Comparison of ENCODE assay signal across 8 cellular contexts in the genomic region with DNA sequence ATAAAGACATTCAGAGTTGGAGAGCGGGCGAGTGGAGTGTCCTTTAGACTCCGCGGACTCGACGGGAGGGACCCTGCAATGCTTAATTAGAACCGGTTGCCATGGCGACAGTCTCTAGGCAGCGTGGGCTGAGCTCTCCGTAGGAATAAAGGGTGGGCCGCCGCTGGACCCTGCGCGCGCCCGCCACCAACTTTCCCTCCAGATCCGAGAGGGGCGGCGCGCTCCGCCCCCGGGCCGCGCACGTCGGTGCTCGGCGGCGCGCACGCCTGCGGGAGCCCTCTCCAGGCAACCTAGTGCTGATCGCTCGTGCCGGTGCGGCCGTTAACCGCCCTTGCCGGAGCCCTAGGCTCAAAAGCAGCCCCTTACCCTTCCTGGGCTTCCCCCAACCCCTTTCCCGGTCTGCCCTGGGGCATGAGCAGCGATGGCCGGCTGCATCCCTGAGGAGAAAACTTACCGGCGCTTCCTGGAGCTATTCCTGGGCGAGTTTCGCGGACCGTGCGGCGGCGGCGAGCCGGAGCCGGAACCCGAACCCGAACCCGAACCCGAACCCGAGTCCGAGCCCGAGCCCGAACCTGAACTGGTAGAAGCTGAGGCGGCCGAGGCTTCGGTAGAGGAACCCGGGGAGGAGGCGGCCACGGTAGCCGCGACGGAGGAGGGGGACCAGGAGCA. TPM values are rescaled to one million over a fixed set of nuclear protein-coding genes. Genes with fewer than 3 reads are reported as not detected.
DNase-seq lines count a peak whose midpoint lies in the region; ATAC-seq and TF ChIP-seq lines count a peak whose summit lies in the region.

A gene (plus strand): TSS at position 278 of the 669 bp plus-strand sequence.

- no peak within 1 kb of the TSS for H3K27ac ChIP-seq in mesenchymal stem cell (ENCODE audit: low read length, poor library complexity, severe bottlenecking)

- H3K9me3 ChIP-seq in endocrine pancreas (ENCODE audit: control insufficient read depth, low read length) = no peaks in the 10 kb centered on the region
- no peaks in the 10 kb centered on the region for H3K9me3 ChIP-seq in mesenchymal stem cell (ENCODE audit: control insufficient read depth, low read length)

- intact Hi-C loops in activated CD8-positive, alpha-beta T cell treated with anti-CD3 and anti-CD28 coated beads for 36 hours (cut with micrococcal nuclease) = no loop called here

- H3K36me3 Mint-ChIP-seq in activated CD8-positive, alpha-beta T cell treated with anti-CD3 and anti-CD28 coated beads for 36 hours (ENCODE audit: low read depth) = no peaks in the 10 kb centered on the region

- H3K4me2 ChIP-seq in mesenchymal stem cell (ENCODE audit: low read length, poor library complexity, severe bottlenecking) = peak within 1 kb of the TSS; percentile 98

- POLR2A ChIA-PET in BJ (lab: Charles Lee) = no interaction called here
- POLR2A ChIA-PET in activated CD8-positive, alpha-beta T cell treated with anti-CD3 and anti-CD28 coated beads for 36 hours (lab: Charles Lee) = interaction anchor here (1.4 to 1.5 kb wide), 2 partner anchors 63 to 124 kb away, joined by 4 to 8 read pairs; a partner anchor contains a TSS

- no peak within 1 kb of the TSS for H3K4ac ChIP-seq in mesenchymal stem cell (ENCODE audit: low read depth in 1 of 2, low read length in 2 of 2)

- H3K36me3 ChIP-seq in BJ (ENCODE audit: control insufficient read depth, insufficient read depth, low read length) (no peaks in the 10 kb centered on the region), endocrine pancreas (ENCODE audit: control insufficient read depth, insufficient read depth, low read length) (no peaks in the 10 kb centered on the region), mesenchymal stem cell (ENCODE audit: control insufficient read depth in 1 of 2, insufficient read depth in 2 of 2, low read depth in 1 of 2, low read length in 2 of 2) (no peaks in the 10 kb centered on the region)

- no peak within 1 kb of the TSS for H2BK12ac ChIP-seq in mesenchymal stem cell (ENCODE audit: low read length in 2 of 2)

- DNase-seq in BJ (ENCODE audit: low read depth) (no peak), HFF-Myc (ENCODE audit: extremely low read depth, low read depth) (no peak), NCI-H510A (lab: John Stamatoyannopoulos, UW) (peak; percentile 86), mesenchymal stem cell (peak; percentile 39), KG1 (lab: John Stamatoyannopoulos, UW) (no peak)
- peak; percentile 60 for DNase-seq in activated CD8-positive, alpha-beta T cell treated with anti-CD3 and anti-CD28 coated beads for 36 hours
- peak; percentile 12 for DNase-seq in stimulated activated CD8-positive, alpha-beta memory T cell treated with anti-CD3 and anti-CD28 coated beads, Interleukin-15, amount 100 ng/mL, for 24 hours (ENCODE audit: low read depth)

- H3K4me3 ChIP-seq in BJ (ENCODE audit: low read depth, low read length) (peak within 1 kb of the TSS; percentile 46), HFF-Myc (replicated peaks; ENCODE audit: low read depth, low read length) (peak within 1 kb of the TSS; percentile 53), endocrine pancreas (ENCODE audit: control insufficient read depth, insufficient read depth, low read length) (peak within 1 kb of the TSS; percentile 85), mesenchymal stem cell (ENCODE audit: insufficient read depth in 1 of 2, low read depth in 1 of 2, low read length in 2 of 2) (peak within 1 kb of the TSS; percentile 58 to 76)

- peak within 1 kb of the TSS; percentile 33 for H2BK15ac ChIP-seq in mesenchymal stem cell (ENCODE audit: low read depth, poor library complexity, severe bottlenecking)

- no peak within 1 kb of the TSS for H2AK5ac ChIP-seq in mesenchymal stem cell (ENCODE audit: low read length, severe bottlenecking)

- peaks cover 44% of the 10 kb centered on the region for H3K27me3 Mint-ChIP-seq in activated CD8-positive, alpha-beta T cell treated with anti-CD3 and anti-CD28 coated beads for 36 hours

- H3K9ac ChIP-seq in endocrine pancreas (ENCODE audit: control insufficient read depth, insufficient read depth, low read length) (peak within 1 kb of the TSS; percentile 85), mesenchymal stem cell (ENCODE audit: low read length) (peak within 1 kb of the TSS; percentile 22)

- peaks cover 6% of the 10 kb centered on the region for H3K4me1 ChIP-seq in endocrine pancreas (ENCODE audit: control insufficient read depth, insufficient read depth, low read length)
- peaks cover 14% of the 10 kb centered on the region for H3K4me1 ChIP-seq in mesenchymal stem cell (ENCODE audit: control insufficient read depth, insufficient read depth, low read depth, low read length)

- peak within 1 kb of the TSS in 1 of 2 experiments; percentile 96 for H3K23ac ChIP-seq in mesenchymal stem cell (ENCODE audit: low read length in 2 of 2)

- no peaks in the 10 kb centered on the region for H3K9me3 Mint-ChIP-seq in activated CD8-positive, alpha-beta T cell treated with anti-CD3 and anti-CD28 coated beads for 36 hours

- peak within 1 kb of the TSS; percentile 76 for H3K4me3 Mint-ChIP-seq in activated CD8-positive, alpha-beta T cell treated with anti-CD3 and anti-CD28 coated beads for 36 hours

- H3K18ac ChIP-seq in mesenchymal stem cell (ENCODE audit: low read depth in 1 of 2, low read length in 2 of 2) = no peak within 1 kb of the TSS

- H3K27me3 ChIP-seq in BJ (ENCODE audit: control insufficient read depth, insufficient read depth, low read length) (peaks cover 19% of the 10 kb centered on the region), endocrine pancreas (ENCODE audit: control insufficient read depth, insufficient read depth, low read length) (no peaks in the 10 kb centered on the region), mesenchymal stem cell (ENCODE audit: control insufficient read depth in 1 of 2, insufficient read depth in 1 of 2, low read length in 2 of 2) (peaks cover 24 to 62% of the 10 kb centered on the region in 2 experiments)

- H4K8ac ChIP-seq in mesenchymal stem cell (ENCODE audit: low read length) = no peak within 1 kb of the TSS

- CTCF ChIA-PET in BJ (lab: Yijun Ruan, JAX) = interaction anchor here (1.0 kb wide), 1 partner anchor 10 kb away, joined by 3 read pairs; no protein-coding TSS in a partner anchor
- CTCF ChIA-PET in activated CD8-positive, alpha-beta T cell treated with anti-CD3 and anti-CD28 coated beads for 36 hours (lab: Charles Lee) = interaction anchor here (0.9 to 1.8 kb wide), 3 partner anchors 32 to 237 kb away, joined by 3 to 4 read pairs (median 3); no protein-coding TSS in a partner anchor

- H3K4me1 Mint-ChIP-seq in activated CD8-positive, alpha-beta T cell treated with anti-CD3 and anti-CD28 coated beads for 36 hours (ENCODE audit: low read depth) = peaks cover 10% of the 10 kb centered on the region

- no peak within 1 kb of the TSS for H2AFZ ChIP-seq in mesenchymal stem cell (ENCODE audit: low read depth, low read length)

- H2BK5ac ChIP-seq in mesenchymal stem cell (ENCODE audit: low read depth, low read length, poor library complexity, severe bottlenecking) = no peak within 1 kb of the TSS

- ATAC-seq in activated CD8-positive, alpha-beta T cell treated with anti-CD3 and anti-CD28 coated beads for 36 hours = peak; percentile 86

- no peak within 1 kb of the TSS for H4K91ac ChIP-seq in mesenchymal stem cell (ENCODE audit: low read length)

- H3K79me1 ChIP-seq in mesenchymal stem cell (replicated peaks; ENCODE audit: low read length, poor library complexity, severe bottlenecking) = no peaks in the 10 kb centered on the region

- no peak within 1 kb of the TSS for H2BK120ac ChIP-seq in mesenchymal stem cell (ENCODE audit: low read depth, low read length)

- TF ChIP-seq CTCF in BJ (IDR thresholded peaks at IDR 0.05; ENCODE audit: insufficient read depth, low read depth, low read length) (no peak), HFF-Myc (IDR thresholded peaks at IDR 0.05; ENCODE audit: low read depth, low read length, missing control alignments) (no peak)
- TF ChIP-seq CTCF in activated CD8-positive, alpha-beta T cell treated with anti-CD3 and anti-CD28 coated beads for 36 hours (IDR thresholded peaks at IDR 0.05) = no peak

- 1% methylated on average over 58 of the region's 71 CpGs for WGBS in mesenchymal stem cell

- H3K27ac Mint-ChIP-seq in activated CD8-positive, alpha-beta T cell treated with anti-CD3 and anti-CD28 coated beads for 36 hours = no peak within 1 kb of the TSS

- no peak within 1 kb of the TSS for H3K14ac ChIP-seq in mesenchymal stem cell (ENCODE audit: low read length in 2 of 2)

RNA-seq across cellular contexts. Expression of the gene that starts here (rescaled TPM):
- 0.02 and 0.04 TPM in 2 replicates for polyA plus RNA-seq in BJ (2011; rRNA removed)
- polyA minus RNA-seq in BJ (2011; rRNA and poly(A)+ RNA removed) = 0.05 and 0.10 TPM in 2 replicates
- under 1 TPM in 1 of 2 experiments, not detected in 1; 0.07 TPM for total RNA-seq in activated CD8-positive, alpha-beta T cell treated with anti-CD3 and anti-CD28 coated beads for 36 hours
- under 0.01 TPM for polyA plus RNA-seq in mesenchymal stem cell (2013, experiment 1 of 2)
- polyA plus RNA-seq in mesenchymal stem cell (2013, experiment 2 of 2) = 0.01 TPM

Comparison
In these comparisons a context has a peak if more than half of its experiments do, and no peak if none do; other contexts are left out.
1. Peak in DNase-seq and ATAC-seq in activated CD8-positive, alpha-beta T cell treated with anti-CD3 and anti-CD28 coated beads for 36 hours; RNA of the gene not detected or under 1 TPM.
2. DNase-seq: peak in NCI-H510A (single experiment), mesenchymal stem cell (single experiment) and stimulated activated CD8-positive, alpha-beta memory T cell treated with anti-CD3 and anti-CD28 coated beads, Interleukin-15, amount 100 ng/mL, for 24 hours (single experiment); none in BJ (single experiment), HFF-Myc (single experiment) and KG1 (single experiment).
3. Peak in every context shown above with its lines, with median percentiles within 50 percentile points of each other: H3K4me3 ChIP-seq.